In genomic region chr1:116402333-116402732, GRCh38 we compare ENCODE assay signal across 18 cellular contexts. TPM values are rescaled to one million over a fixed set of nuclear protein-coding genes. Genes with fewer than 3 reads are reported as not detected.
DNase-seq lines count a peak whose midpoint lies in the region; ATAC-seq and TF ChIP-seq lines count a peak whose summit lies in the region.
"Had no signal": no experiment of that assay in that cellular context is flagged by ENCODE, and none has a peak within 500 bp of the region (broad histone marks: within the 10 kb centered on the region; RNA-seq: fewer than 3 reads in every experiment).

No MANE protein-coding gene starts in this region.

- no peak for TF ChIP-seq CTCF in A673 (conservative IDR thresholded peaks at IDR 0.05; ENCODE audit: low read depth, low read length)
- no peak for TF ChIP-seq CTCF in CD8-positive, alpha-beta T cell (IDR thresholded peaks at IDR 0.05)
- TF ChIP-seq CTCF in hepatocyte (IDR thresholded peaks at IDR 0.05; ENCODE audit: poor library complexity): no peak
- TF ChIP-seq CTCF in upper lobe of left lung (IDR thresholded peaks at IDR 0.05): no peak

- CTCF ChIA-PET in A673 (lab: Charles Lee): interaction anchor here (2.6 kb wide), 1 partner anchor 83 kb away, joined by 8 read pairs; no protein-coding TSS in a partner anchor
- CTCF ChIA-PET in CD8-positive, alpha-beta T cell (lab: Charles Lee): interaction anchor here (0.7 to 3.5 kb wide), 6 partner anchors 15 to 263 kb away, joined by 3 to 10 read pairs (median 3); no protein-coding TSS in a partner anchor
- CTCF ChIA-PET in activated CD4-positive, alpha-beta memory T cell treated with anti-CD3 and anti-CD28 coated beads, Interleukin-2, amount 10 ng/mL, durations not matched to agents 7 days and 5 days (lab: Charles Lee): interaction anchor here (1.0 to 1.8 kb wide), 3 partner anchors 83 to 193 kb away, joined by 3 to 4 read pairs (median 3); no protein-coding TSS in a partner anchor

- H3K79me2 ChIP-seq in hepatocyte: no peaks in the 10 kb centered on the region

- H3K36me3 ChIP-seq in A673 (ENCODE audit: insufficient read depth, low read length, poor library complexity, severe bottlenecking) (peaks cover 100% of the 10 kb centered on the region), hepatocyte (replicated peaks; ENCODE audit: insufficient read depth, low read depth) (peaks cover 5% of the 10 kb centered on the region), upper lobe of left lung (peaks cover 88 to 100% (median 100%) of the 10 kb centered on the region in 4 donors)
- H3K36me3 ChIP-seq in CD8-positive, alpha-beta T cell (ENCODE audit: insufficient read depth, low read length): peaks cover 93% of the 10 kb centered on the region

- H3K4me3 ChIP-seq in A673 (ENCODE audit: low read depth, low read length, poor library complexity, severe bottlenecking): no peak overlapping the region
- H3K4me3 ChIP-seq in CD8-positive, alpha-beta T cell (ENCODE audit: low read depth, low read length): no peak overlapping the region
- H3K4me3 ChIP-seq in hepatocyte: no peak overlapping the region
- H3K4me3 ChIP-seq in upper lobe of left lung: no peak overlapping the region
- H3K4me3 ChIP-seq: lower lobe of right lung, pancreas, sigmoid colon had no signal

- POLR2A ChIA-PET in A673 (lab: Charles Lee; ENCODE audit: low non-redundant PET): interaction anchor here (0.6 kb wide), 1 partner anchor 14 kb away, joined by 3 read pairs; no protein-coding TSS in a partner anchor
- POLR2A ChIA-PET in CD8-positive, alpha-beta T cell (lab: Charles Lee): interaction anchor here (1.3 kb wide), 1 partner anchor 10 kb away, joined by 4 read pairs; no protein-coding TSS in a partner anchor
- POLR2A ChIA-PET in activated CD4-positive, alpha-beta memory T cell treated with anti-CD3 and anti-CD28 coated beads, Interleukin-2, amount 10 ng/mL, durations not matched to agents 7 days and 5 days (lab: Charles Lee): interaction anchor here (0.9 to 2.6 kb wide), 4 partner anchors 12 to 97 kb away, joined by 3 to 24 read pairs (median 6); partner anchors contain the start of gene ATP1A1

- H3K4me1 ChIP-seq in A673 (ENCODE audit: insufficient read depth, low read length, poor library complexity, severe bottlenecking) (peaks cover 14% of the 10 kb centered on the region), hepatocyte (ENCODE audit: insufficient read depth) (no peaks in the 10 kb centered on the region), upper lobe of left lung (peaks cover 0 to 3% (median 1%) of the 10 kb centered on the region in 4 donors)
- peaks cover 13% of the 10 kb centered on the region for H3K4me1 ChIP-seq in CD8-positive, alpha-beta T cell (ENCODE audit: insufficient read depth, low read length)
- H3K4me1 ChIP-seq: lower lobe of right lung, pancreas, sigmoid colon had no signal

- no peaks in the 10 kb centered on the region for H3K9me3 Mint-ChIP-seq in CD8-positive, alpha-beta T cell
- no peaks in the 10 kb centered on the region for H3K9me3 Mint-ChIP-seq in activated CD4-positive, alpha-beta memory T cell treated with anti-CD3 and anti-CD28 coated beads, Interleukin-2, amount 10 ng/mL, durations not matched to agents 7 days and 5 days

- no peaks in the 10 kb centered on the region for H3K27me3 Mint-ChIP-seq in CD8-positive, alpha-beta T cell (ENCODE audit: low read depth)
- H3K27me3 Mint-ChIP-seq in activated CD4-positive, alpha-beta memory T cell treated with anti-CD3 and anti-CD28 coated beads, Interleukin-2, amount 10 ng/mL, durations not matched to agents 7 days and 5 days: no peaks in the 10 kb centered on the region

- TF ChIP-seq POLR2A in upper lobe of left lung (IDR thresholded peaks at IDR 0.05): no peak

- H3K27me3 ChIP-seq in A673 (replicated peaks; ENCODE audit: insufficient read depth, low read depth, low read length, poor library complexity) (no peaks in the 10 kb centered on the region), hepatocyte (no peaks in the 10 kb centered on the region), upper lobe of left lung (no peaks in the 10 kb centered on the region)
- no peaks in the 10 kb centered on the region for H3K27me3 ChIP-seq in CD8-positive, alpha-beta T cell (ENCODE audit: insufficient read depth, low read length)
- H3K27me3 ChIP-seq: pancreas, sigmoid colon had no signal

- no peak overlapping the region for H2AFZ ChIP-seq in hepatocyte

- no TSS peak for BruUV-seq in A673 (replicated peaks; lab: Mats Ljungman, UMichigan)

- DNase-seq in A673 (ENCODE audit: low spot score) (no peak), hepatocyte (ENCODE audit: low spot score) (no peak), upper lobe of left lung (no peak)
- no peak for DNase-seq in CD8-positive, alpha-beta T cell
- DNase-seq in activated CD4-positive, alpha-beta memory T cell treated with anti-CD3 and anti-CD28 coated beads, Interleukin-2, amount 10 ng/mL, durations not matched to agents 7 days and 5 days: no peak
- no peak for DNase-seq in stimulated activated CD4-positive, alpha-beta T cell treated with anti-CD3 and anti-CD28 coated beads, Interleukin-2, amount 100 ng/mL, for 48 hours
- DNase-seq in effector CD8-positive, alpha-beta T cell (lab: John Stamatoyannopoulos, UW): no peak
- DNase-seq: EL; glutamatergic neuron; KG1; lower lobe of right lung; NCI-H1092 treated with DMSO at 0.1 percent for 48 hours; NCI-H524; pancreas; Right ventricle myocardium superior; sigmoid colon; stimulated activated CD4-positive, alpha-beta T cell treated with anti-CD3 and anti-CD28 coated beads, Interleukin-1b, Interleukin-23, amount 100 ng/mL, for 48 hours had no signal

- H3K4me1 Mint-ChIP-seq in CD8-positive, alpha-beta T cell (ENCODE audit: low read depth): peaks cover 26% of the 10 kb centered on the region
- H3K4me1 Mint-ChIP-seq in activated CD4-positive, alpha-beta memory T cell treated with anti-CD3 and anti-CD28 coated beads, Interleukin-2, amount 10 ng/mL, durations not matched to agents 7 days and 5 days: peaks cover 16% of the 10 kb centered on the region

- peaks cover 99% of the 10 kb centered on the region for H3K36me3 Mint-ChIP-seq in CD8-positive, alpha-beta T cell
- peaks cover 95% of the 10 kb centered on the region for H3K36me3 Mint-ChIP-seq in activated CD4-positive, alpha-beta memory T cell treated with anti-CD3 and anti-CD28 coated beads, Interleukin-2, amount 10 ng/mL, durations not matched to agents 7 days and 5 days (ENCODE audit: low read depth)

- peak overlapping the region; percentile 73 for H3K27ac Mint-ChIP-seq in CD8-positive, alpha-beta T cell
- H3K27ac Mint-ChIP-seq in activated CD4-positive, alpha-beta memory T cell treated with anti-CD3 and anti-CD28 coated beads, Interleukin-2, amount 10 ng/mL, durations not matched to agents 7 days and 5 days: peak overlapping the region; percentile 29

- no peaks in the 10 kb centered on the region for H3K9me2 ChIP-seq in hepatocyte (replicated peaks; ENCODE audit: insufficient read depth)

- TF ChIP-seq EP300 in upper lobe of left lung (IDR thresholded peaks at IDR 0.05): no peak

- no peaks in the 10 kb centered on the region for H4K20me1 ChIP-seq in hepatocyte (ENCODE audit: insufficient read depth, poor library complexity, severe bottlenecking)

- H3K9me3 ChIP-seq in A673 (ENCODE audit: low read depth, low read length, poor library complexity, severe bottlenecking) (no peaks in the 10 kb centered on the region), hepatocyte (ENCODE audit: low read depth) (no peaks in the 10 kb centered on the region), upper lobe of left lung (no peaks in the 10 kb centered on the region)
- no peaks in the 10 kb centered on the region for H3K9me3 ChIP-seq in CD8-positive, alpha-beta T cell (ENCODE audit: low read length)
- H3K9me3 ChIP-seq: lower lobe of right lung, pancreas, sigmoid colon had no signal

- H3K27ac ChIP-seq in A673 (ENCODE audit: low read depth, low read length, poor library complexity, severe bottlenecking): peak overlapping the region; percentile 57
- H3K27ac ChIP-seq in CD8-positive, alpha-beta T cell (ENCODE audit: low read depth, low read length): no peak overlapping the region
- peak overlapping the region; percentile 53 for H3K27ac ChIP-seq in hepatocyte
- H3K27ac ChIP-seq in upper lobe of left lung: no peak overlapping the region
- H3K27ac ChIP-seq: lower lobe of right lung, sigmoid colon had no signal

- no peak overlapping the region for H3K4me3 Mint-ChIP-seq in CD8-positive, alpha-beta T cell
- no peak overlapping the region for H3K4me3 Mint-ChIP-seq in activated CD4-positive, alpha-beta memory T cell treated with anti-CD3 and anti-CD28 coated beads, Interleukin-2, amount 10 ng/mL, durations not matched to agents 7 days and 5 days

- intact Hi-C loops in A673 (cut with micrococcal nuclease; ENCODE audit: unreplicated experiment): no loop called here
- intact Hi-C loops in CD8-positive, alpha-beta T cell (cut with DNase I, micrococcal nuclease): no loop called here

- no peak overlapping the region for H3K4me2 ChIP-seq in hepatocyte

- ATAC-seq in CD8-positive, alpha-beta T cell: peak; percentile 29
- no peak for ATAC-seq in GM18517 (IDR thresholded peaks at IDR 0.05; ENCODE audit: unreplicated experiment)
- ATAC-seq in upper lobe of left lung (ENCODE audit: low FRiP score in 2 of 2): no peak
- ATAC-seq: lower lobe of right lung, pancreas had no signal

- 78% methylated on average over 3 of the region's 3 CpGs for WGBS in hepatocyte (ENCODE audit: low lambda C conversion rate, missing lambda C conversion rate)
- 77 to 81% methylated on average over 3 of the region's 3 CpGs for WGBS in upper lobe of left lung, 2 donors

RNA-seq across cellular contexts. Expression of gene ATP1A1, which starts 29.3 kb away (rescaled TPM):
- total RNA-seq in A673 (2021) (1,293 and 1,420 TPM in 2 replicates), hepatocyte (559 and 564 TPM in 2 replicates), upper lobe of left lung (100 to 1,000 TPM; 383 to 829 (median 696) TPM)
- total RNA-seq in CD8-positive, alpha-beta T cell: 100 to 1,000 TPM; 204 to 211 TPM
- 100 to 1,000 TPM; 238 to 241 TPM for total RNA-seq in activated CD4-positive, alpha-beta memory T cell treated with anti-CD3 and anti-CD28 coated beads, Interleukin-2, amount 10 ng/mL, durations not matched to agents 7 days and 5 days
- 412 and 415 TPM in 2 replicates for polyA plus RNA-seq in hepatocyte

Comparison
In these comparisons a context has a peak if more than half of its experiments do, and no peak if none do; other contexts are left out.
1. H3K27ac ChIP-seq: peak in A673 (single experiment) and hepatocyte (single experiment); none in CD8-positive, alpha-beta T cell (single experiment) and upper lobe of left lung (0 of 4).